In the genomic region with DNA sequence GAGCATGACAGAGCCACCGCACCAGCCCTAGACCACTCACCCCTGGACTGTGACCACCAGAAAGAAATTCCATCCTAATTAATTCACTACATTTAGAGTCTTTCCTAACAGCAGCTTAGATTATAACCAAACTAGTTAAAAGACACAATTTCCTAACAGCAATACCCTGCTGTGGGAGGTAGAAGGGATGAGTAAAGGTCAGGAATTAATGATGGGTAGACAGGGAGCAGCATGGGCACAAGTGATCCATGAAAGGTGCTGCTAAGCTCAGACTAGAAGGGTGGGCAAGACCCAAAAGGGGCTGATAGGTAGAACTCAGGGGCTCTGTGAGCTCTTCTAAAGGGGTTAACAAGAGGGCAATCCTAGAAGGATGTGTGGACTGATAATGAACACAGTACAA, we compare ENCODE assay signal across 17 cellular contexts.
A peak's percentile ranks its signal among the peaks of the same experiment; 100 is the strongest.
DNase-seq lines count a peak whose midpoint lies in the region; ATAC-seq and TF ChIP-seq lines count a peak whose summit lies in the region.
"Had no signal": no experiment of that assay in that cellular context is flagged by ENCODE, and none has a peak within 500 bp of the region (broad histone marks: within the 10 kb centered on the region; RNA-seq: fewer than 3 reads in every experiment).

No MANE protein-coding gene starts in this region.

- H3K4me3 ChIP-seq in epithelial cell of proximal tubule (ENCODE audit: low read depth, low read length), result no peak overlapping the region
- H3K4me3 ChIP-seq in stomach, result no peak overlapping the region
- H3K4me3 ChIP-seq: GM23338 had no signal

- no peak overlapping the region for H3K4me3 Mint-ChIP-seq in osteocyte (ENCODE audit: unreplicated experiment)
- H3K4me3 Mint-ChIP-seq: CD4-positive, CD25-positive, alpha-beta regulatory T cell; CD8-positive, alpha-beta memory T cell; GM23338; HFFc6; IgD-negative memory B cell had no signal

- DNase-seq in epithelial cell of proximal tubule (ENCODE audit: low read depth) (peak; percentile 86), kidney tubule cell (ENCODE audit: low spot score) (peak; percentile 54), osteocyte (ENCODE audit: extremely low spot score, unreplicated experiment) (peak; percentile 34), GM20000 (ENCODE audit: low spot score) (no peak), SIG-M5 treated with dmso at 0.1 percent for 504 hours (lab: John Stamatoyannopoulos, UW; ENCODE audit: unreplicated experiment) (no peak), stomach (no peak)
- DNase-seq: BE2C; C1 segment of cervical spinal cord; CD4-positive, CD25-positive, alpha-beta regulatory T cell; CD8-positive, alpha-beta memory T cell; COR-L47; H7; HFFc6 had no signal

- ATAC-seq in HG03520 (IDR thresholded peaks at IDR 0.05; ENCODE audit: unreplicated experiment), result no peak
- ATAC-seq: GM23338, HCT116 had no signal

- H3K36me3 ChIP-seq in stomach, result no peaks in the 10 kb centered on the region
- H3K36me3 ChIP-seq: BE2C had no signal

- H3K4me1 Mint-ChIP-seq in osteocyte (ENCODE audit: unreplicated experiment), result no peaks in the 10 kb centered on the region

- no peak overlapping the region for H3K27ac ChIP-seq in stomach

- intact Hi-C loops in stomach (cut with DNase I; ENCODE audit: low total_unique reads), result no loop called here

- no peak for TF ChIP-seq EP300 in stomach (IDR thresholded peaks at IDR 0.05)

- no peaks in the 10 kb centered on the region for H3K27me3 ChIP-seq in stomach
- H3K27me3 ChIP-seq: BE2C had no signal

- no peaks in the 10 kb centered on the region for H3K4me1 ChIP-seq in stomach
- H3K4me1 ChIP-seq: BE2C had no signal

- no peak for TF ChIP-seq POLR2A in stomach (IDR thresholded peaks at IDR 0.05)

- no peaks in the 10 kb centered on the region for H3K9me3 ChIP-seq in stomach
- H3K9me3 ChIP-seq: BE2C had no signal

- no peaks in the 10 kb centered on the region for H3K36me3 Mint-ChIP-seq in osteocyte (ENCODE audit: unreplicated experiment)
- H3K36me3 Mint-ChIP-seq: CD4-positive, CD25-positive, alpha-beta regulatory T cell; CD8-positive, alpha-beta memory T cell; IgD-negative memory B cell had no signal

- TF ChIP-seq CTCF in epithelial cell of proximal tubule (conservative IDR thresholded peaks at IDR 0.05; ENCODE audit: low read depth, low read length), result no peak
- TF ChIP-seq CTCF in osteocyte (IDR thresholded peaks at IDR 0.05), result no peak
- TF ChIP-seq CTCF in GM20000 (IDR thresholded peaks at IDR 0.05; ENCODE audit: extremely low read depth, missing control alignments), result no peak
- no peak for TF ChIP-seq CTCF in stomach (IDR thresholded peaks at IDR 0.05)

- no peaks in the 10 kb centered on the region for H3K27me3 Mint-ChIP-seq in osteocyte (ENCODE audit: unreplicated experiment)

- 94 to 100% (median 96%) methylated on average over 1 of the region's 1 CpG for WGBS in stomach, 5 donors

- peaks cover 4% of the 10 kb centered on the region for H3K9me3 Mint-ChIP-seq in osteocyte (ENCODE audit: unreplicated experiment)
- H3K9me3 Mint-ChIP-seq: HFFc6 had no signal

- no peak overlapping the region for H3K27ac Mint-ChIP-seq in osteocyte (ENCODE audit: unreplicated experiment)
- H3K27ac Mint-ChIP-seq: CD4-positive, CD25-positive, alpha-beta regulatory T cell; CD8-positive, alpha-beta memory T cell; GM23338; HFFc6; IgD-negative memory B cell had no signal

Comparison
In these comparisons a context has a peak if more than half of its experiments do, and no peak if none do; other contexts are left out.
1. DNase-seq: peak in epithelial cell of proximal tubule (single experiment), kidney tubule cell (single experiment) and osteocyte (single experiment); none in GM20000 (single experiment), SIG-M5 treated with dmso at 0.1 percent for 504 hours (single experiment) and stomach (single experiment).